ENCODE assay signal across 1 cellular context in the genomic region with DNA sequence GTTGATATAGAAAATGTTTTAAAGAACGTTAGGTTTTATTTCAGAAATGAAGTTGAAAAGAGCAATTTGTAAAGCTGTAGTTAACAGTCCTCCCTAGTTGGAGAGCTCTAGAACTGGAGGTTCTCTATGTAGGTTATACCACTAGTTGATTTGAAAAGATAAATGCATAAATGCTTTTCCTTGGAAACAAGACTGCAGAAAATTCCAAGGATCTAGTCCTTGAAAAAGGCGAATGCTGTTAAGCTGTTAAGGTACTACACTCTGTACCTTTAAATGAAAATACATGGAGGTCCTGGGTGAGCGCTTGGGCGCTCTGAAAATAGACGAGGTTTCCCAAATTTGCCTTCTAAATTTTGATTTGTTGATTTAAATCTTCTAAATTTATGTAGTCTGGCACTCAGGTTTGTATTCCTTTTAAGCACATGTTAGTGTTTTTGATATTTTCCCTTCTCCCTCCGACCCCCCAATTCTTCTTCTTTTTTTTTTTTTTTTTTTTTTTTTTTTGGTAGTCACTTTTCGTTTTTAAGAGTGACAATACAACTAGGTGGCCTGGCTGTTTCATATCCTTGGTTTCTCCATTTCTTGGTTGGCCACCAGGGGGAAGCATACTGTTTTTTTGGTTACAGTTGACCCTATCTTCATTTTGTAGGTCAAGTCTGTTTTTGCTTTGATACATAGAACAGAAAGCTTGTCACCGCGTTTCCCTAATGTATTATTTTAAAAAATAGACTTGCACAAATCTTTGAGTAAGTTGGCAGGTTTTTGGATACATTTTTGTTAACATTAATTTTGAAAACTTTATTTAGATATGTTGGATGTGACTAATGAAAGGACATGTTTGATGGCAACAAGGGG.
A peak's percentile ranks its signal among the peaks of the same experiment; 100 is the strongest.
TF ChIP-seq lines count a peak whose summit lies in the region.

No MANE protein-coding gene starts in this region.

TF ChIP-seq in K562, 482 proteins besides CTCF, POLR2A, EP300 and RAD21 (continued from another document):
- TF ChIP-seq, protein P1, sequence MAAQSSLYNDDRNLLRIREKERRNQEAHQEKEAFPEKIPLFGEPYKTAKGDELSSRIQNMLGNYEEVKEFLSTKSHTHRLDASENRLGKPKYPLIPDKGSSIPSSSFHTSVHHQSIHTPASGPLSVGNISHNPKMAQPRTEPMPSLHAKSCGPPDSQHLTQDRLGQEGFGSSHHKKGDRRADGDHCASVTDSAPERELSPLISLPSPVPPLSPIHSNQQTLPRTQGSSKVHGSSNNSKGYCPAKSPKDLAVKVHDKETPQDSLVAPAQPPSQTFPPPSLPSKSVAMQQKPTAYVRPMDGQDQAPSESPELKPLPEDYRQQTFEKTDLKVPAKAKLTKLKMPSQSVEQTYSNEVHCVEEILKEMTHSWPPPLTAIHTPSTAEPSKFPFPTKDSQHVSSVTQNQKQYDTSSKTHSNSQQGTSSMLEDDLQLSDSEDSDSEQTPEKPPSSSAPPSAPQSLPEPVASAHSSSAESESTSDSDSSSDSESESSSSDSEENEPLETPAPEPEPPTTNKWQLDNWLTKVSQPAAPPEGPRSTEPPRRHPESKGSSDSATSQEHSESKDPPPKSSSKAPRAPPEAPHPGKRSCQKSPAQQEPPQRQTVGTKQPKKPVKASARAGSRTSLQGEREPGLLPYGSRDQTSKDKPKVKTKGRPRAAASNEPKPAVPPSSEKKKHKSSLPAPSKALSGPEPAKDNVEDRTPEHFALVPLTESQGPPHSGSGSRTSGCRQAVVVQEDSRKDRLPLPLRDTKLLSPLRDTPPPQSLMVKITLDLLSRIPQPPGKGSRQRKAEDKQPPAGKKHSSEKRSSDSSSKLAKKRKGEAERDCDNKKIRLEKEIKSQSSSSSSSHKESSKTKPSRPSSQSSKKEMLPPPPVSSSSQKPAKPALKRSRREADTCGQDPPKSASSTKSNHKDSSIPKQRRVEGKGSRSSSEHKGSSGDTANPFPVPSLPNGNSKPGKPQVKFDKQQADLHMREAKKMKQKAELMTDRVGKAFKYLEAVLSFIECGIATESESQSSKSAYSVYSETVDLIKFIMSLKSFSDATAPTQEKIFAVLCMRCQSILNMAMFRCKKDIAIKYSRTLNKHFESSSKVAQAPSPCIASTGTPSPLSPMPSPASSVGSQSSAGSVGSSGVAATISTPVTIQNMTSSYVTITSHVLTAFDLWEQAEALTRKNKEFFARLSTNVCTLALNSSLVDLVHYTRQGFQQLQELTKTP (IDR thresholded peaks at IDR 0.05; ENCODE audit: low read depth in 1 of 2, partially characterized antibody in 2 of 2), result peak in 1 of 2 experiments; percentile 33
- TF ChIP-seq HDAC2 (IDR thresholded peaks at IDR 0.05) (0 out of 2 replicates have a peak, but pooled peaks have one; percentile 14), EP400 (IDR thresholded peaks at IDR 0.05) (no peak), ZNF589 (CRISPR knock-in tag; IDR thresholded peaks at IDR 0.05; ENCODE audit: low read depth) (peak; percentile 36; the same call in 1 of the 2 replicates), ZNF592 (IDR thresholded peaks at IDR 0.05) (peak; percentile 47; the same call in 1 of the 2 replicates)
- TF ChIP-seq, protein P2, sequence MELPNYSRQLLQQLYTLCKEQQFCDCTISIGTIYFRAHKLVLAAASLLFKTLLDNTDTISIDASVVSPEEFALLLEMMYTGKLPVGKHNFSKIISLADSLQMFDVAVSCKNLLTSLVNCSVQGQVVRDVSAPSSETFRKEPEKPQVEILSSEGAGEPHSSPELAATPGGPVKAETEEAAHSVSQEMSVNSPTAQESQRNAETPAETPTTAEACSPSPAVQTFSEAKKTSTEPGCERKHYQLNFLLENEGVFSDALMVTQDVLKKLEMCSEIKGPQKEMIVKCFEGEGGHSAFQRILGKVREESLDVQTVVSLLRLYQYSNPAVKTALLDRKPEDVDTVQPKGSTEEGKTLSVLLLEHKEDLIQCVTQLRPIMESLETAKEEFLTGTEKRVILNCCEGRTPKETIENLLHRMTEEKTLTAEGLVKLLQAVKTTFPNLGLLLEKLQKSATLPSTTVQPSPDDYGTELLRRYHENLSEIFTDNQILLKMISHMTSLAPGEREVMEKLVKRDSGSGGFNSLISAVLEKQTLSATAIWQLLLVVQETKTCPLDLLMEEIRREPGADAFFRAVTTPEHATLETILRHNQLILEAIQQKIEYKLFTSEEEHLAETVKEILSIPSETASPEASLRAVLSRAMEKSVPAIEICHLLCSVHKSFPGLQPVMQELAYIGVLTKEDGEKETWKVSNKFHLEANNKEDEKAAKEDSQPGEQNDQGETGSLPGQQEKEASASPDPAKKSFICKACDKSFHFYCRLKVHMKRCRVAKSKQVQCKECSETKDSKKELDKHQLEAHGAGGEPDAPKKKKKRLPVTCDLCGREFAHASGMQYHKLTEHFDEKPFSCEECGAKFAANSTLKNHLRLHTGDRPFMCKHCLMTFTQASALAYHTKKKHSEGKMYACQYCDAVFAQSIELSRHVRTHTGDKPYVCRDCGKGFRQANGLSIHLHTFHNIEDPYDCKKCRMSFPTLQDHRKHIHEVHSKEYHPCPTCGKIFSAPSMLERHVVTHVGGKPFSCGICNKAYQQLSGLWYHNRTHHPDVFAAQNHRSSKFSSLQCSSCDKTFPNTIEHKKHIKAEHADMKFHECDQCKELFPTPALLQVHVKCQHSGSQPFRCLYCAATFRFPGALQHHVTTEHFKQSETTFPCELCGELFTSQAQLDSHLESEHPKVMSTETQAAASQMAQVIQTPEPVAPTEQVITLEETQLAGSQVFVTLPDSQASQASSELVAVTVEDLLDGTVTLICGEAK (IDR thresholded peaks at IDR 0.05), result peak; percentile 63; the same call in 1 of the 2 replicates
- TF ChIP-seq, protein P2 (CRISPR knock-in tag; IDR thresholded peaks at IDR 0.05), result no peak
